In the genomic region with DNA sequence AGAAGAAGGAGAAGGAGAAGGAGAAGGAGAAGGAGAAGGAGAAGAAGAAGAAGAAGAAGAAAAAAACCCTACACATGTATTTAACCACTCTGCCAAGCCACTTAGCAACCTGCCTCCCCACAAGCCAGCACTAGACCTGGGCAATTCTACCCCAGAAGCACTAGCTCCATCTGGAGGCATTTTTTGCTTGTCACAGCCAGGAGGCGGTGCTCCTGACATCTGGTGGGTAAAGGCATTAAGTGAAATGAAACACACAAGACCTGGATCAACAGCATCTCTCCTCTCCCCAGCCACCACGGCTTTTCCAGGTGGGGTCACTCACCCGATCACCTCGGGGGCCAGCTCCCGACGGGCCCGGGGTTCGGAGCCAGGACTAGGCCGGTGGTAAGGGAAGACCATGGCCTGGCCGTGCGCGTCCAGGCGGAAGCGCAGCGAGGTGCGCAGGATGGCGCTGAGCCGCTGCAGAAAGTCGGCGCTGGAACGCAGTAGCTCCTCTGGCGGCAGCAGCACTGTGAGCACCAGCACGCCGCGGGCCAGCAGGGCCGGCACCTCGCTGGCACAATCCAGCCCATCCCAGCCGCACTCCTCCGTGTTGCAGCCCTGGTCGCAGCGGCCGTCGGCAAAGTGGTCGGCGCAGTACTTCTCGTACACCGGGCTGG, we compare ENCODE assay signal across 12 cellular contexts. TPM values are rescaled to one million over a fixed set of nuclear protein-coding genes. Genes with fewer than 3 reads are reported as not detected.
A peak's percentile ranks its signal among the peaks of the same experiment; 100 is the strongest.
DNase-seq lines count a peak whose midpoint lies in the region; ATAC-seq and TF ChIP-seq lines count a peak whose summit lies in the region.
"Had no signal": no experiment of that assay in that cellular context is flagged by ENCODE, and none has a peak within 500 bp of the region (broad histone marks: within the 10 kb centered on the region; RNA-seq: fewer than 3 reads in every experiment).

No MANE protein-coding gene starts in this region.

- H3K4me1 ChIP-seq in BE2C (no peaks in the 10 kb centered on the region), GM23248 (ENCODE audit: insufficient read depth) (no peaks in the 10 kb centered on the region), OCI-LY1 (ENCODE audit: insufficient read depth, low read length, severe bottlenecking) (peaks cover 5% of the 10 kb centered on the region)

- H3K27me3 ChIP-seq in BE2C (peaks cover 6% of the 10 kb centered on the region; the same call in 1 of the 2 replicates), GM23248 (replicated peaks; ENCODE audit: insufficient read depth) (no peaks in the 10 kb centered on the region), OCI-LY1 (ENCODE audit: insufficient read depth, low read length) (0 out of 2 replicates have a peak, but pooled peaks cover 3% of the 10 kb centered on the region)

- H3K4me3 ChIP-seq in BE2C (ENCODE audit: low read depth, low read length): no peak overlapping the region
- H3K4me3 ChIP-seq in GM23248: no peak overlapping the region
- no peak overlapping the region for H3K4me3 ChIP-seq in OCI-LY1 (ENCODE audit: low read depth, low read length, poor library complexity, severe bottlenecking)
- no peak overlapping the region for H3K4me3 ChIP-seq in epithelial cell of proximal tubule (ENCODE audit: low read depth, low read length)

- no peak for ATAC-seq in GM19463 (IDR thresholded peaks at IDR 0.05; ENCODE audit: unreplicated experiment)
- ATAC-seq in GM21526 (IDR thresholded peaks at IDR 0.05; ENCODE audit: low FRiP score, unreplicated experiment): no peak
- ATAC-seq: right cardiac atrium had no signal

- H2AFZ ChIP-seq in GM23248: no peak overlapping the region
- H2AFZ ChIP-seq in OCI-LY1 (ENCODE audit: low read length): no peak overlapping the region

- H3K79me2 ChIP-seq in GM23248 (ENCODE audit: insufficient read depth) (no peaks in the 10 kb centered on the region), OCI-LY1 (ENCODE audit: insufficient read depth, low read length) (no peaks in the 10 kb centered on the region)

- in situ Hi-C loops in GM23248 (cut with MboI): loop anchor here (5.0 kb wide), 1 partner anchor 383 kb away; no protein-coding TSS in a partner anchor

- H3K9ac ChIP-seq in GM23248 (no peak overlapping the region), OCI-LY1 (ENCODE audit: low read length) (no peak overlapping the region)

- no peaks in the 10 kb centered on the region for H3K36me3 ChIP-seq in BE2C
- no peaks in the 10 kb centered on the region; the same call in 1 of the 2 replicates for H3K36me3 ChIP-seq in GM23248 (ENCODE audit: low read depth)
- H3K36me3 ChIP-seq in OCI-LY1 (ENCODE audit: insufficient read depth, low read length): no peaks in the 10 kb centered on the region

- H4K20me1 ChIP-seq in GM23248 (ENCODE audit: insufficient read depth): no peaks in the 10 kb centered on the region
- H4K20me1 ChIP-seq in OCI-LY1 (ENCODE audit: insufficient read depth, low read length): no peaks in the 10 kb centered on the region

- H3K9me3 ChIP-seq in BE2C (no peaks in the 10 kb centered on the region), GM23248 (ENCODE audit: low read depth) (no peaks in the 10 kb centered on the region), OCI-LY1 (ENCODE audit: low read length) (no peaks in the 10 kb centered on the region)

- H3K4me2 ChIP-seq in GM23248 (ENCODE audit: unreplicated experiment) (no peak overlapping the region), OCI-LY1 (ENCODE audit: low read length) (no peak overlapping the region)

- H3K27ac ChIP-seq in GM23248 (no peak overlapping the region), OCI-LY1 (ENCODE audit: low read depth, low read length, poor library complexity, severe bottlenecking) (no peak overlapping the region)

- peak; percentile 43 for TF ChIP-seq CTCF in BE2C (IDR thresholded peaks at IDR 0.05; ENCODE audit: low read depth, low read length)
- peak; percentile 54 for TF ChIP-seq CTCF in OCI-LY1 (IDR thresholded peaks at IDR 0.05; ENCODE audit: low read length)
- peak; percentile 34 for TF ChIP-seq CTCF in epithelial cell of proximal tubule (conservative IDR thresholded peaks at IDR 0.05; ENCODE audit: low read depth, low read length)

- H3F3A ChIP-seq in GM23248 (ENCODE audit: insufficient read depth) (no peaks in the 10 kb centered on the region), OCI-LY1 (ENCODE audit: insufficient read depth, low read length) (no peaks in the 10 kb centered on the region)

- H3K9me2 ChIP-seq in GM23248 (ENCODE audit: insufficient read depth): no peaks in the 10 kb centered on the region
- H3K9me2 ChIP-seq in OCI-LY1 (ENCODE audit: low read depth, low read length): no peaks in the 10 kb centered on the region

- DNase-seq in BE2C (no peak), GM23248 (peak; percentile 21), epithelial cell of proximal tubule (ENCODE audit: low read depth) (no peak), GF-D8 (lab: John Stamatoyannopoulos, UW) (no peak), dedifferentiated amniotic fluid mesenchymal stem cell (ENCODE audit: extremely low spot score) (no peak)
- DNase-seq: activated effector memory CD4-positive, alpha-beta T cell treated with anti-CD3 and anti-CD28 coated beads, Interleukin-2, amount 50 U/mL, for 16 hours; NCI-H1436 treated with DMSO at 0.1 percent for 48 hours; right cardiac atrium had no signal

- WGBS in GM23248 (ENCODE audit: low coverage in 1 of 2, low lambda C conversion rate in 2 of 2, missing lambda C conversion rate in 2 of 2), 2 experiments: 95 to 96% methylated on average over 34 to 37 of the region's 37 CpGs

RNA-seq across cellular contexts. Expression of gene NOTCH3, which starts 26.9 kb away (rescaled TPM):
- polyA plus RNA-seq in BE2C (2012; ENCODE audit: insufficient read depth, insufficient read length, low read depth): 0.36 TPM
- total RNA-seq in GM23248 (2014; rRNA removed; shearing (Covaris generic)): 66.1 and 66.9 TPM in 2 replicates
- polyA plus RNA-seq in GM23248 (2016; fragmentation: Nextera tagmentation; extraction: Ambion mirVana): 15.4 and 16.0 TPM in 2 replicates
- total RNA-seq in epithelial cell of proximal tubule: 3.8 and 19.6 TPM in 2 replicates
- total RNA-seq: T-helper 2 cell treated with Interferon-gamma antibody and Interleukin-4, amounts not matched to agents 100 ng/mL and 5 ng/mL, for 36 hours had no signal

RNA-seq across cellular contexts. Expression of gene EPHX3, which starts 58.4 kb away (rescaled TPM):
- not detected for polyA plus RNA-seq in BE2C (2012; ENCODE audit: insufficient read depth, insufficient read length, low read depth)
- total RNA-seq in GM23248 (2014; rRNA removed; shearing (Covaris generic)): not detected in 2 replicates
- polyA plus RNA-seq in GM23248 (2016; fragmentation: Nextera tagmentation; extraction: Ambion mirVana): not detected in 2 replicates
- total RNA-seq in epithelial cell of proximal tubule: 0.81 and 2.1 TPM in 2 replicates
